In the genomic region with DNA sequence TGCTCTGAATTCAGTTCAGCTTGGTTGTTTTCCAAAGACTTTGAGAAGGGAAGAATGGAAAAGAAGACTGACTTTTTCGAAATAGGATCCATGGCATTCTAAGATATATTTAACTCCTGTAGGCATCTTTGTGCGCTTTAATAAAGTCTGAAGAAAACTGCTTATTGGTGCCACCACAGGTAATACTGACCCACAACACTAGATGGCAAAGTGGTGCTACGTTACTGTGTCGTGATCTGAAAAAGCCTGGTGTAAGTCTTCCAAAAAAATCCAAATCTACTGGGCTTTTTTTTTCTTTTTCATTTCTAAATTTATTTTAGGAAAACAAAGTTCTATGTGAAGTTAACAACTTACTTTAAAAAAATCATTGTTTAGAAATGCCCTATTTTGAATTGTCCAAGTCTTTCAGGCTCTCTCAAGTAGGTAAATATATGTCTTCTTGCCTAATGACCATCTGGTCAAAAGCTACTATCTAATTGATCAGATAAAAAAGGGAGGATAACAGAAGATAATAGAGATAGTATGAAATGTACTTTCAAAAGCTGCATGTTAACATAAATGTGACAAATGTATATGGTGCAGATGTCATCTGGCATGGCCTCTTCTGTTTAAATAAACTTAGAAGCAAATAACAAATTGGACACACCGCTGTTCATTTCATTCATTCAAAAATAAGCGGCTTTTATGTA, we compare ENCODE assay signal across 8 cellular contexts. TPM values are rescaled to one million over a fixed set of nuclear protein-coding genes. Genes with fewer than 3 reads are reported as not detected.
DNase-seq lines count a peak whose midpoint lies in the region; FAIRE-seq and TF ChIP-seq lines count a peak whose summit lies in the region.

No MANE protein-coding gene starts in this region.

- peak; percentile 67 for TF ChIP-seq CTCF in fibroblast of villous mesenchyme (IDR thresholded peaks at IDR 0.05; ENCODE audit: insufficient read depth, low read depth, low read length)
- peak in 3 of 4 experiments; percentile 28 to 58 (median 52) for TF ChIP-seq CTCF in prostate gland (IDR thresholded peaks at IDR 0.05)
- no peak for TF ChIP-seq CTCF in PC-9 (conservative IDR thresholded peaks at IDR 0.05)

- peak; percentile 84 for FAIRE-seq in GM18507 (lab: Jason Lieb, UNC)

- DNase-seq in Ammon's horn (ENCODE audit: low spot score) (peak; percentile 65), GM18507 (ENCODE audit: extremely low spot score, insufficient read length, low read depth) (no peak), NCI-H2107 treated with DMSO at 0.1 percent for 48 hours (lab: John Stamatoyannopoulos, UW; ENCODE audit: unreplicated experiment) (peak; percentile 46), fibroblast of villous mesenchyme (ENCODE audit: low read depth) (peak; percentile 56), prostate gland (ENCODE audit: low spot score) (peak; percentile 3), HK-2 (ENCODE audit: unreplicated experiment) (no peak), PC-9 (no peak)
- peak; percentile 29 for DNase-seq in activated CD4-positive, alpha-beta T cell treated with anti-CD3 and anti-CD28 coated beads for 48 hours

- H3K9me2 ChIP-seq in PC-9 (ENCODE audit: insufficient read depth): no peaks in the 10 kb centered on the region

- CTCF ChIA-PET in PC-9 (lab: Charles Lee): no interaction called here

- H3K4me1 ChIP-seq in prostate gland (replicated peaks): no peaks in the 10 kb centered on the region
- H3K4me1 ChIP-seq in PC-9 (replicated peaks; ENCODE audit: insufficient read depth): no peaks in the 10 kb centered on the region

- H3K9me3 ChIP-seq in prostate gland (no peaks in the 10 kb centered on the region), PC-9 (ENCODE audit: insufficient read depth, low read depth) (no peaks in the 10 kb centered on the region)

- no peaks in the 10 kb centered on the region for H4K20me1 ChIP-seq in PC-9 (ENCODE audit: insufficient read depth)

- intact Hi-C loops in prostate gland (cut with DNase I) (no loop called here), PC-9 (cut with micrococcal nuclease; ENCODE audit: unreplicated experiment) (no loop called here)

- POLR2A ChIA-PET in PC-9 (lab: Charles Lee; ENCODE audit: unreplicated experiment): no interaction called here

- H3K4me2 ChIP-seq in PC-9: no peak overlapping the region

- no peaks in the 10 kb centered on the region for H3F3A ChIP-seq in PC-9 (ENCODE audit: insufficient read depth, low read depth)

- no peaks in the 10 kb centered on the region for H3K27me3 ChIP-seq in prostate gland (replicated peaks; ENCODE audit: insufficient read depth)
- H3K27me3 ChIP-seq in PC-9 (ENCODE audit: insufficient read depth, low read depth): no peaks in the 10 kb centered on the region

- no peak overlapping the region for H3K27ac ChIP-seq in prostate gland
- no peak overlapping the region for H3K27ac ChIP-seq in PC-9

- H3K4me3 ChIP-seq in fibroblast of villous mesenchyme (ENCODE audit: low read depth, low read length): no peak overlapping the region
- H3K4me3 ChIP-seq in prostate gland: no peak overlapping the region
- H3K4me3 ChIP-seq in PC-9: no peak overlapping the region

- no peak overlapping the region for H2AFZ ChIP-seq in PC-9

- WGBS in prostate gland: 24% methylated on average over 6 of the region's 6 CpGs

- BruUV-seq in PC-9 (replicated peaks; lab: Mats Ljungman, UMichigan): no TSS peak

- H3K79me2 ChIP-seq in PC-9 (ENCODE audit: low read depth): no peaks in the 10 kb centered on the region

- no peaks in the 10 kb centered on the region for H3K36me3 ChIP-seq in prostate gland
- no peaks in the 10 kb centered on the region for H3K36me3 ChIP-seq in PC-9 (ENCODE audit: low read depth)

- TF ChIP-seq POLR2A in prostate gland (IDR thresholded peaks at IDR 0.05): no peak

RNA-seq across cellular contexts. Expression of gene MID1IP1, which starts 47.0 kb away (rescaled TPM):
- total RNA-seq in fibroblast of villous mesenchyme: 52.7 and 66.7 TPM in 2 replicates
- 100 to 1,000 TPM in 1 of 2 donors, 10 to 100 TPM in 1; 34.7 to 129 TPM for total RNA-seq in prostate gland
- total RNA-seq in PC-9 (2021): not detected in 2 replicates

Comparison
In these comparisons a context has a peak if more than half of its experiments do, and no peak if none do; other contexts are left out.
1. DNase-seq: peak in Ammon's horn (single experiment), NCI-H2107 treated with DMSO at 0.1 percent for 48 hours (single experiment), activated CD4-positive, alpha-beta T cell treated with anti-CD3 and anti-CD28 coated beads for 48 hours (single experiment), fibroblast of villous mesenchyme (single experiment) and prostate gland (single experiment); none in GM18507 (single experiment), HK-2 (single experiment) and PC-9 (0 of 2).
2. RNA of gene MID1IP1, which starts 47.0 kb away (total RNA-seq): 34.7 to 129 TPM in prostate gland and 52.7 to 66.7 TPM in fibroblast of villous mesenchyme; not detected in PC-9; every median in the first group is over 10 times any median in the second.